Comparison of ENCODE assay signal across 1 cellular context in the genomic region with DNA sequence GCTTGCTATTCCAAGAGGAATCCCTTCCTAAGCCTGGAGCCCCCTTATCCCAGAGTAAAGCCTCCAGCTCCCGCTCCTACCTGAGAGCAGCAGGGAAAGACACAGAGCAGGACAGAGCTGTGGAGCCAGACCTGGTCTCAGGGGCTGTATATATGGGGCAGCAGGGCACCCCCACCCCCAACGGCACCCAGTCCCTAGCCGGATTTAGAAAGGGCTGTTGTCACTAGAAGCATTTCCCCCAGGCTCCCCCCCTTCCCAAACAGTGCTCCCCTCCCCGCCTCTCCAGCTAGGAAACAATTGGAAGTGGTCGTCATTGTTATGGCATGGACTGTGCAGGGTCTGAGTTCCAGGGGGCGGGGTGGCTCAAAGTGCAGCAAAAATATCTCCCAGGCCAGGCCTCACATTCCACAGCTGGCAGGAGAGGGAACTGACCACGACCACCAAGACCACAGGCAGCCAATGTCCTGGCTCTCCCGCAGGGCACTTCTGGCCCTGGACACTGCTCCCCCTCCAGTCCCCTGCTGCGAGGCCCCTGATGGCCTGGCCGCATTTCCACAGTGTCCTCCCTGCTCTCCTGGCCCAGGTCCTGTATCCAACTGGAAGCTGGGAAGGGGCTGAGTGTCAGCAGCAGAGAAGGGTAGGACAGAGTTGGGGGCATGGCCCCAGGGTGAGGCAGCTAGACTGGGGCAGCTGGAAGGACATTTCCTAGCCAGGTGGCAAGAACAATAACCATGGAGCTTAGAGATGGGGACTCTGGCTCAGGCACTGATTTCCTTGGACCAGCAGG.
A peak's percentile ranks its signal among the peaks of the same experiment; 100 is the strongest.
TF ChIP-seq lines count a peak whose summit lies in the region.

Gene MYH7, minus strand, starts transcription at position 121 of the 787 bp plus-strand sequence. CDS start 1,928 bp downstream, outside the sequence.

TF ChIP-seq in HepG2, 621 proteins besides CTCF, POLR2A, EP300 and RAD21 (continued from another document and continues in another):
- TF ChIP-seq KDM5A (IDR thresholded peaks at IDR 0.05; ENCODE audit: borderline replicate concordance, low read length) = no peak
- TF ChIP-seq PLRG1 (conservative IDR thresholded peaks at IDR 0.05) = no peak
- TF ChIP-seq, protein P1, sequence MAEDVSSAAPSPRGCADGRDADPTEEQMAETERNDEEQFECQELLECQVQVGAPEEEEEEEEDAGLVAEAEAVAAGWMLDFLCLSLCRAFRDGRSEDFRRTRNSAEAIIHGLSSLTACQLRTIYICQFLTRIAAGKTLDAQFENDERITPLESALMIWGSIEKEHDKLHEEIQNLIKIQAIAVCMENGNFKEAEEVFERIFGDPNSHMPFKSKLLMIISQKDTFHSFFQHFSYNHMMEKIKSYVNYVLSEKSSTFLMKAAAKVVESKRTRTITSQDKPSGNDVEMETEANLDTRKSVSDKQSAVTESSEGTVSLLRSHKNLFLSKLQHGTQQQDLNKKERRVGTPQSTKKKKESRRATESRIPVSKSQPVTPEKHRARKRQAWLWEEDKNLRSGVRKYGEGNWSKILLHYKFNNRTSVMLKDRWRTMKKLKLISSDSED (CRISPR knock-in tag; IDR thresholded peaks at IDR 0.05) = no peak
- TF ChIP-seq ZNF431 (CRISPR knock-in tag; IDR thresholded peaks at IDR 0.05; ENCODE audit: borderline replicate concordance, low read depth) = no peak; the same call in 1 of the 2 replicates
- TF ChIP-seq ZNF672 (CRISPR knock-in tag; IDR thresholded peaks at IDR 0.05) = no peak
- TF ChIP-seq ZNF484 (CRISPR knock-in tag; IDR thresholded peaks at IDR 0.05; ENCODE audit: borderline replicate concordance, low read depth) = no peak
- TF ChIP-seq EHMT2 (IDR thresholded peaks at IDR 0.05; ENCODE audit: borderline replicate concordance, low read depth, low read length) = peak; percentile 54; the same call in 1 of the 2 replicates
- TF ChIP-seq HDAC6 (IDR thresholded peaks at IDR 0.05; ENCODE audit: low read depth, low read length) = no peak
- peak; percentile 95 for TF ChIP-seq TEAD3 (CRISPR knock-in tag; optimal IDR thresholded peaks at IDR 0.05; ENCODE audit: borderline replicate concordance)
- TF ChIP-seq NR2F1 (CRISPR knock-in tag; IDR thresholded peaks at IDR 0.05) = no peak
- TF ChIP-seq HNRNPUL1 (IDR thresholded peaks at IDR 0.05; ENCODE audit: low read depth, low read length) = no peak
- no peak for TF ChIP-seq RARA (CRISPR knock-in tag; IDR thresholded peaks at IDR 0.05)
- TF ChIP-seq, protein P2, sequence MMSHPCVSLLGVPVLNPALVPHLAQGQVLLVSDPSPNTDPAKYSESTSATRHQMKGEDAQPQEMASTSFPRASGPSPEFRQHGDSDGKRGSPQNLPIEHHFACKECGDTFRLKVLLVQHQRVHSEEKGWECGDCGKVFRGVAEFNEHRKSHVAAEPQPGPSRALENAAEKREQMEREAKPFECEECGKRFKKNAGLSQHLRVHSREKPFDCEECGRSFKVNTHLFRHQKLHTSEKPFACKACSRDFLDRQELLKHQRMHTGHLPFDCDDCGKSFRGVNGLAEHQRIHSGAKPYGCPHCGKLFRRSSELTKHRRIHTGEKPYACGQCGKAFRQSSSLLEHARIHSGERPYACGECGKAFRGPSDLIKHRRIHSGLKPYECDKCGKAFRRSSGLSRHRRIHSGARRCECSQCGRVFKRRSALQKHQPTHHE (CRISPR knock-in tag; IDR thresholded peaks at IDR 0.05; ENCODE audit: borderline replicate concordance) = no peak
- TF ChIP-seq TCF7L2 (IDR thresholded peaks at IDR 0.05; ENCODE audit: low read depth, low read length) = no peak
- peak; percentile 87 for TF ChIP-seq HNF4G (IDR thresholded peaks at IDR 0.05; ENCODE audit: borderline replicate concordance, low read depth, low read length)
- peak; percentile 57; the same call in 1 of the 2 replicates for TF ChIP-seq HNF4G (CRISPR knock-in tag; IDR thresholded peaks at IDR 0.05; ENCODE audit: borderline replicate concordance, low read depth)
- TF ChIP-seq ZNF30 (CRISPR knock-in tag; IDR thresholded peaks at IDR 0.05) = no peak
- TF ChIP-seq, protein P3, sequence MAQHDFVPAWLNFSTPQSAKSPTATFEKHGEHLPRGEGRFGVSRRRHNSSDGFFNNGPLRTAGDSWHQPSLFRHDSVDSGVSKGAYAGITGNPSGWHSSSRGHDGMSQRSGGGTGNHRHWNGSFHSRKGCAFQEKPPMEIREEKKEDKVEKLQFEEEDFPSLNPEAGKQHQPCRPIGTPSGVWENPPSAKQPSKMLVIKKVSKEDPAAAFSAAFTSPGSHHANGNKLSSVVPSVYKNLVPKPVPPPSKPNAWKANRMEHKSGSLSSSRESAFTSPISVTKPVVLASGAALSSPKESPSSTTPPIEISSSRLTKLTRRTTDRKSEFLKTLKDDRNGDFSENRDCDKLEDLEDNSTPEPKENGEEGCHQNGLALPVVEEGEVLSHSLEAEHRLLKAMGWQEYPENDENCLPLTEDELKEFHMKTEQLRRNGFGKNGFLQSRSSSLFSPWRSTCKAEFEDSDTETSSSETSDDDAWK (CRISPR knock-in tag; IDR thresholded peaks at IDR 0.05) = no peak
- no peak for TF ChIP-seq ZNF264 (CRISPR knock-in tag; IDR thresholded peaks at IDR 0.05)
- no peak for TF ChIP-seq TIGD3 (CRISPR knock-in tag; IDR thresholded peaks at IDR 0.05; ENCODE audit: borderline replicate concordance)
- no peak for TF ChIP-seq ZZZ3 (CRISPR knock-in tag; IDR thresholded peaks at IDR 0.05; ENCODE audit: borderline replicate concordance)
- TF ChIP-seq, protein P4, sequence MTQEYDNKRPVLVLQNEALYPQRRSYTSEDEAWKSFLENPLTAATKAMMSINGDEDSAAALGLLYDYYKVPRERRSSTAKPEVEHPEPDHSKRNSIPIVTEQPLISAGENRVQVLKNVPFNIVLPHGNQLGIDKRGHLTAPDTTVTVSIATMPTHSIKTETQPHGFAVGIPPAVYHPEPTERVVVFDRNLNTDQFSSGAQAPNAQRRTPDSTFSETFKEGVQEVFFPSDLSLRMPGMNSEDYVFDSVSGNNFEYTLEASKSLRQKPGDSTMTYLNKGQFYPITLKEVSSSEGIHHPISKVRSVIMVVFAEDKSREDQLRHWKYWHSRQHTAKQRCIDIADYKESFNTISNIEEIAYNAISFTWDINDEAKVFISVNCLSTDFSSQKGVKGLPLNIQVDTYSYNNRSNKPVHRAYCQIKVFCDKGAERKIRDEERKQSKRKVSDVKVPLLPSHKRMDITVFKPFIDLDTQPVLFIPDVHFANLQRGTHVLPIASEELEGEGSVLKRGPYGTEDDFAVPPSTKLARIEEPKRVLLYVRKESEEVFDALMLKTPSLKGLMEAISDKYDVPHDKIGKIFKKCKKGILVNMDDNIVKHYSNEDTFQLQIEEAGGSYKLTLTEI (CRISPR knock-in tag; conservative IDR thresholded peaks at IDR 0.05) = no peak
- no peak for TF ChIP-seq RBFOX2 (IDR thresholded peaks at IDR 0.05; ENCODE audit: low read depth, low read length)
- TF ChIP-seq, protein P5, sequence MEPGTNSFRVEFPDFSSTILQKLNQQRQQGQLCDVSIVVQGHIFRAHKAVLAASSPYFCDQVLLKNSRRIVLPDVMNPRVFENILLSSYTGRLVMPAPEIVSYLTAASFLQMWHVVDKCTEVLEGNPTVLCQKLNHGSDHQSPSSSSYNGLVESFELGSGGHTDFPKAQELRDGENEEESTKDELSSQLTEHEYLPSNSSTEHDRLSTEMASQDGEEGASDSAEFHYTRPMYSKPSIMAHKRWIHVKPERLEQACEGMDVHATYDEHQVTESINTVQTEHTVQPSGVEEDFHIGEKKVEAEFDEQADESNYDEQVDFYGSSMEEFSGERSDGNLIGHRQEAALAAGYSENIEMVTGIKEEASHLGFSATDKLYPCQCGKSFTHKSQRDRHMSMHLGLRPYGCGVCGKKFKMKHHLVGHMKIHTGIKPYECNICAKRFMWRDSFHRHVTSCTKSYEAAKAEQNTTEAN (CRISPR knock-in tag; conservative IDR thresholded peaks at IDR 0.05) = no peak
- no peak for TF ChIP-seq HIVEP1 (CRISPR knock-in tag; IDR thresholded peaks at IDR 0.05)
- no peak for TF ChIP-seq AKNA (CRISPR knock-in tag; IDR thresholded peaks at IDR 0.05; ENCODE audit: borderline replicate concordance)
- TF ChIP-seq ETS1 (CRISPR knock-in tag; IDR thresholded peaks at IDR 0.05) = no peak
- no peak for TF ChIP-seq ATF6 (CRISPR knock-in tag; conservative IDR thresholded peaks at IDR 0.05)
- no peak for TF ChIP-seq GLI4 (CRISPR knock-in tag; IDR thresholded peaks at IDR 0.05; ENCODE audit: borderline replicate concordance)
- TF ChIP-seq ZNF562 (CRISPR knock-in tag; IDR thresholded peaks at IDR 0.05; ENCODE audit: borderline replicate concordance) = no peak
- no peak for TF ChIP-seq JUNB (CRISPR knock-in tag; IDR thresholded peaks at IDR 0.05; ENCODE audit: borderline replicate concordance)
- peak; percentile 80 for TF ChIP-seq ZNF788 (CRISPR knock-in tag; IDR thresholded peaks at IDR 0.05; ENCODE audit: borderline replicate concordance)
- TF ChIP-seq HOXD1 (CRISPR knock-in tag; IDR thresholded peaks at IDR 0.05) = peak; percentile 27; the same call in 1 of the 2 replicates
- no peak for TF ChIP-seq ZNF367 (CRISPR knock-in tag; IDR thresholded peaks at IDR 0.05; ENCODE audit: borderline replicate concordance)
- TF ChIP-seq, protein P6, sequence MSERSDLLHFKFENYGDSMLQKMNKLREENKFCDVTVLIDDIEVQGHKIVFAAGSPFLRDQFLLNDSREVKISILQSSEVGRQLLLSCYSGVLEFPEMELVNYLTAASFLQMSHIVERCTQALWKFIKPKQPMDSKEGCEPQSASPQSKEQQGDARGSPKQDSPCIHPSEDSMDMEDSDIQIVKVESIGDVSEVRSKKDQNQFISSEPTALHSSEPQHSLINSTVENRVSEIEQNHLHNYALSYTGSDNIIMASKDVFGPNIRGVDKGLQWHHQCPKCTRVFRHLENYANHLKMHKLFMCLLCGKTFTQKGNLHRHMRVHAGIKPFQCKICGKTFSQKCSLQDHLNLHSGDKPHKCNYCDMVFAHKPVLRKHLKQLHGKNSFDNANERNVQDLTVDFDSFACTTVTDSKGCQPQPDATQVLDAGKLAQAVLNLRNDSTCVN (CRISPR knock-in tag; IDR thresholded peaks at IDR 0.05; ENCODE audit: borderline replicate concordance) = no peak
- no peak for TF ChIP-seq RFX5 (IDR thresholded peaks at IDR 0.05; ENCODE audit: low read depth, low read length)
- TF ChIP-seq KDM3A (CRISPR knock-in tag; IDR thresholded peaks at IDR 0.05; ENCODE audit: low read depth) = no peak
